22 cellular contexts compared by ENCODE assay signal in genomic region chr12:47851303-47851952, GRCh38. TPM values are rescaled to one million over a fixed set of nuclear protein-coding genes. Genes with fewer than 3 reads are reported as not detected.
DNase-seq lines count a peak whose midpoint lies in the region; ATAC-seq, FAIRE-seq and TF ChIP-seq lines count a peak whose summit lies in the region.
"Had no signal": no experiment of that assay in that cellular context is flagged by ENCODE, and none has a peak within 500 bp of the region (broad histone marks: within the 10 kb centered on the region; RNA-seq: fewer than 3 reads in every experiment).

No MANE protein-coding gene starts in this region.

- intact Hi-C loops in activated CD4-positive, alpha-beta T cell treated with anti-CD3 and anti-CD28 coated beads for 36 hours (cut with DNase I, micrococcal nuclease), result no loop called here
- intact Hi-C loops in PC-9 (cut with micrococcal nuclease; ENCODE audit: unreplicated experiment), result no loop called here

- no peaks in the 10 kb centered on the region for H3K36me3 ChIP-seq in neural progenitor cell
- no peaks in the 10 kb centered on the region for H3K36me3 ChIP-seq in PC-9 (ENCODE audit: low read depth)

- H3K4me1 Mint-ChIP-seq in activated CD4-positive, alpha-beta T cell treated with anti-CD3 and anti-CD28 coated beads for 36 hours, result peaks cover 16% of the 10 kb centered on the region
- H3K4me1 Mint-ChIP-seq in neural progenitor cell, result peaks cover 22% of the 10 kb centered on the region
- H3K4me1 Mint-ChIP-seq: activated naive CD4-positive, alpha-beta T cell treated with anti-CD3 and anti-CD28 coated beads, Interleukin-2, amount 50 U/mL, for 24 hours; neural crest cell had no signal

- H3K9me3 ChIP-seq in neural progenitor cell (ENCODE audit: low read depth) (no peaks in the 10 kb centered on the region), PC-9 (ENCODE audit: insufficient read depth, low read depth) (no peaks in the 10 kb centered on the region)

- no peak for TF ChIP-seq CTCF in neural progenitor cell (IDR thresholded peaks at IDR 0.05)
- no peak for TF ChIP-seq CTCF in PC-9 (conservative IDR thresholded peaks at IDR 0.05)

- H3K9me3 Mint-ChIP-seq in activated CD4-positive, alpha-beta T cell treated with anti-CD3 and anti-CD28 coated beads for 36 hours (ENCODE audit: low read depth), result no peaks in the 10 kb centered on the region
- no peaks in the 10 kb centered on the region for H3K9me3 Mint-ChIP-seq in neural progenitor cell
- H3K9me3 Mint-ChIP-seq: activated naive CD4-positive, alpha-beta T cell treated with anti-CD3 and anti-CD28 coated beads, Interleukin-2, amount 50 U/mL, for 24 hours; neural crest cell had no signal

- peaks cover 63% of the 10 kb centered on the region for H3K36me3 Mint-ChIP-seq in activated CD4-positive, alpha-beta T cell treated with anti-CD3 and anti-CD28 coated beads for 36 hours (ENCODE audit: low read depth)
- no peaks in the 10 kb centered on the region for H3K36me3 Mint-ChIP-seq in neural progenitor cell
- H3K36me3 Mint-ChIP-seq: activated naive CD4-positive, alpha-beta T cell treated with anti-CD3 and anti-CD28 coated beads, Interleukin-2, amount 50 U/mL, for 24 hours had no signal

- no peak overlapping the region for H3K4me3 Mint-ChIP-seq in activated CD4-positive, alpha-beta T cell treated with anti-CD3 and anti-CD28 coated beads for 36 hours
- no peak overlapping the region for H3K4me3 Mint-ChIP-seq in neural progenitor cell
- H3K4me3 Mint-ChIP-seq: activated naive CD4-positive, alpha-beta T cell treated with anti-CD3 and anti-CD28 coated beads, Interleukin-2, amount 50 U/mL, for 24 hours; neural crest cell had no signal

- H3K4me2 ChIP-seq in neural progenitor cell (no peak overlapping the region), PC-9 (no peak overlapping the region)

- H3K27ac Mint-ChIP-seq in activated CD4-positive, alpha-beta T cell treated with anti-CD3 and anti-CD28 coated beads for 36 hours, result peak overlapping the region; percentile 12
- peak overlapping the region; percentile 14 for H3K27ac Mint-ChIP-seq in neural progenitor cell
- H3K27ac Mint-ChIP-seq: activated naive CD4-positive, alpha-beta T cell treated with anti-CD3 and anti-CD28 coated beads, Interleukin-2, amount 50 U/mL, for 24 hours had no signal

- H3K4me3 ChIP-seq in neural progenitor cell, result no peak overlapping the region
- H3K4me3 ChIP-seq in PC-9, result no peak overlapping the region
- H3K4me3 ChIP-seq: skin epidermis had no signal

- POLR2A ChIA-PET in activated CD4-positive, alpha-beta T cell treated with anti-CD3 and anti-CD28 coated beads for 36 hours (lab: Charles Lee), result interaction anchor here (0.8 kb wide), 1 partner anchor 31 kb away, joined by 3 read pairs; no protein-coding TSS in a partner anchor
- POLR2A ChIA-PET in PC-9 (lab: Charles Lee; ENCODE audit: unreplicated experiment), result no interaction called here

- no peaks in the 10 kb centered on the region for H3K9me2 ChIP-seq in PC-9 (ENCODE audit: insufficient read depth)

- TF ChIP-seq POLR2A in GM12891 (IDR thresholded peaks at IDR 0.05; ENCODE audit: low read depth, low read length), result no peak

- H3K79me2 ChIP-seq in neural progenitor cell (ENCODE audit: low read depth), result no peaks in the 10 kb centered on the region
- no peaks in the 10 kb centered on the region for H3K79me2 ChIP-seq in PC-9 (ENCODE audit: low read depth)

- no peak overlapping the region for H2AFZ ChIP-seq in neural progenitor cell (replicated peaks)
- H2AFZ ChIP-seq in PC-9, result no peak overlapping the region

- no TSS peak for BruUV-seq in PC-9 (replicated peaks; lab: Mats Ljungman, UMichigan)

- no peak overlapping the region for H3K27ac ChIP-seq in neural progenitor cell
- H3K27ac ChIP-seq in PC-9, result no peak overlapping the region

- H4K20me1 ChIP-seq in neural progenitor cell (ENCODE audit: low read depth) (no peaks in the 10 kb centered on the region), PC-9 (ENCODE audit: insufficient read depth) (no peaks in the 10 kb centered on the region)

- ATAC-seq in activated CD4-positive, alpha-beta T cell treated with anti-CD3 and anti-CD28 coated beads for 36 hours, result peak; percentile 25
- ATAC-seq in GM18511 (IDR thresholded peaks at IDR 0.05; ENCODE audit: unreplicated experiment), result no peak

- CTCF ChIA-PET in activated CD4-positive, alpha-beta T cell treated with anti-CD3 and anti-CD28 coated beads for 36 hours (lab: Charles Lee), result interaction anchor here (0.6 to 2.7 kb wide), 4 partner anchors 13 to 109 kb away, joined by 3 to 10 read pairs (median 4); no protein-coding TSS in a partner anchor
- CTCF ChIA-PET in PC-9 (lab: Charles Lee), result no interaction called here

- no peak for DNase-seq in activated CD4-positive, alpha-beta T cell treated with anti-CD3 and anti-CD28 coated beads for 36 hours
- DNase-seq in activated CD4-positive, alpha-beta T cell treated with anti-CD3 and anti-CD28 coated beads for 1 hour, result no peak
- no peak for DNase-seq in GM12891 (ENCODE audit: insufficient read length, low spot score)
- peak; percentile 23 for DNase-seq in amniotic epithelial cell (ENCODE audit: low read depth)
- DNase-seq in neural progenitor cell (ENCODE audit: low spot score), result no peak
- DNase-seq in NCI-H2029 (lab: John Stamatoyannopoulos, UW), result no peak
- no peak for DNase-seq in PC-9
- DNase-seq: activated CD8-positive, alpha-beta memory T cell treated with anti-CD3 and anti-CD28 coated beads, Interleukin-2, amount 50 U/mL, for 4 hours; DMS79; foreskin melanocyte; hippocampal formation; Kasumi-1; left ventricle myocardium superior; NCI-H1092 treated with DMSO at 0.1 percent for 48 hours; NCI-H2029 treated with DMSO at 0.1 percent for 48 hours; NCI-H345; SHP77 had no signal

- H3K27me3 Mint-ChIP-seq in activated CD4-positive, alpha-beta T cell treated with anti-CD3 and anti-CD28 coated beads for 36 hours, result no peaks in the 10 kb centered on the region
- H3K27me3 Mint-ChIP-seq in neural progenitor cell (ENCODE audit: insufficient read depth, low read depth), result peaks cover 8% of the 10 kb centered on the region
- H3K27me3 Mint-ChIP-seq: activated naive CD4-positive, alpha-beta T cell treated with anti-CD3 and anti-CD28 coated beads, Interleukin-2, amount 50 U/mL, for 24 hours had no signal

- H3K4me1 ChIP-seq in neural progenitor cell (peaks cover 11% of the 10 kb centered on the region), PC-9 (replicated peaks; ENCODE audit: insufficient read depth) (no peaks in the 10 kb centered on the region)

- H3F3A ChIP-seq in neural progenitor cell (ENCODE audit: low read depth), result no peaks in the 10 kb centered on the region
- no peaks in the 10 kb centered on the region for H3F3A ChIP-seq in PC-9 (ENCODE audit: insufficient read depth, low read depth)

- H3K9ac ChIP-seq in neural progenitor cell, result no peak overlapping the region

- FAIRE-seq in GM12891 (lab: Jason Lieb, UNC), result peak; percentile 26
- FAIRE-seq: TTC549 had no signal

- H3K27me3 ChIP-seq in neural progenitor cell (no peaks in the 10 kb centered on the region), PC-9 (ENCODE audit: insufficient read depth, low read depth) (no peaks in the 10 kb centered on the region)

TF ChIP-seq in GM12891, 5 proteins besides CTCF, POLR2A, EP300 and RAD21:
- TF ChIP-seq TAF1 (IDR thresholded peaks at IDR 0.05; ENCODE audit: low read depth, low read length) (no peak), PAX5 (IDR thresholded peaks at IDR 0.05; ENCODE audit: insufficient read depth, low read length, severe bottlenecking) (no peak), POU2F2 (IDR thresholded peaks at IDR 0.05; ENCODE audit: low read depth, low read length) (no peak), SPI1 (IDR thresholded peaks at IDR 0.05; ENCODE audit: low read depth, low read length) (no peak), POLR2AphosphoS5 (IDR thresholded peaks at IDR 0.05; ENCODE audit: low read depth, low read length) (no peak)

RNA-seq across cellular contexts. Expression of gene HDAC7, which starts 31.7 kb away (rescaled TPM):
- total RNA-seq in activated CD4-positive, alpha-beta T cell treated with anti-CD3 and anti-CD28 coated beads for 36 hours, result 100 to 1,000 TPM; 331 to 385 TPM
- 25.5 TPM for polyA plus RNA-seq in GM12891 (2012; ENCODE audit: low read depth, missing spikeins)
- total RNA-seq in neural progenitor cell (ENCODE audit: low replicate concordance), result 7.2 and 14.2 TPM in 2 replicates
- total RNA-seq in PC-9 (2021), result 106 and 114 TPM in 2 replicates

RNA-seq across cellular contexts. Expression of gene VDR, which starts 53.4 kb away (rescaled TPM):
- 100 to 1,000 TPM; 108 to 124 TPM for total RNA-seq in activated CD4-positive, alpha-beta T cell treated with anti-CD3 and anti-CD28 coated beads for 36 hours
- polyA plus RNA-seq in GM12891 (2012; ENCODE audit: low read depth, missing spikeins), result 4.5 TPM
- 0.09 TPM in 1 of 2 replicates, not detected in the other for total RNA-seq in neural progenitor cell (ENCODE audit: low replicate concordance)
- total RNA-seq in PC-9 (2021), result 7.5 and 12.3 TPM in 2 replicates
- total RNA-seq: neural crest cell had no signal
